In genomic region chr1:20134995-20135394, GRCh38 we compare ENCODE assay signal across 29 cellular contexts. TPM values are rescaled to one million over a fixed set of nuclear protein-coding genes. Genes with fewer than 3 reads are reported as not detected.
A peak's percentile ranks its signal among the peaks of the same experiment; 100 is the strongest.
DNase-seq lines count a peak whose midpoint lies in the region; ATAC-seq, FAIRE-seq and TF ChIP-seq lines count a peak whose summit lies in the region.
"Had no signal": no experiment of that assay in that cellular context is flagged by ENCODE, and none has a peak within 500 bp of the region (broad histone marks: within the 10 kb centered on the region; RNA-seq: fewer than 3 reads in every experiment).

No MANE protein-coding gene starts in this region.

- H2BK20ac ChIP-seq in IMR-90 (ENCODE audit: low read depth, low read length) = no peak overlapping the region

- H3K79me2 ChIP-seq in K562 (ENCODE audit: control insufficient read depth, insufficient read depth, low read length) = no peaks in the 10 kb centered on the region

- no peak overlapping the region for H3K56ac ChIP-seq in IMR-90 (ENCODE audit: extremely low read depth, insufficient read depth, low read length)

- no peak overlapping the region for H3K9ac ChIP-seq in IMR-90 (ENCODE audit: low read depth, low read length)
- H3K9ac ChIP-seq in K562 (ENCODE audit: insufficient read depth in 1 of 2, low read depth in 2 of 2, low read length in 2 of 2) = no peak overlapping the region
- H3K9ac ChIP-seq in kidney (ENCODE audit: low read length in 2 of 2) = no peak overlapping the region
- H3K9ac ChIP-seq: BLaER1 had no signal

- WGBS in IMR-90 (ENCODE audit: extremely low coverage in 2 of 2, insufficient read length in 1 of 2), 2 experiments = no CpG with 5 or more reads among the region's 3 CpGs
- 2% methylated on average over 3 of the region's 3 CpGs for WGBS in K562 (ENCODE audit: insufficient coverage, low coverage, missing lambda C conversion rate)

- H3K36me3 ChIP-seq in IMR-90 (ENCODE audit: control insufficient read depth, insufficient read depth, low read length) (no peaks in the 10 kb centered on the region), K562 (ENCODE audit: control insufficient read depth, insufficient read depth, low read length) (no peaks in the 10 kb centered on the region), kidney (ENCODE audit: control insufficient read depth in 1 of 2, insufficient read depth in 2 of 2, low read length in 2 of 2) (no peaks in the 10 kb centered on the region)
- H3K36me3 ChIP-seq: BE2C, BLaER1 had no signal

- H2BK120ac ChIP-seq in IMR-90 (ENCODE audit: low read depth, low read length) = no peak overlapping the region

- no peak for TF ChIP-seq POLR2A in IMR-90 (IDR thresholded peaks at IDR 0.05; ENCODE audit: low read depth, low read length)
- TF ChIP-seq POLR2A in K562 (conservative IDR thresholded peaks at IDR 0.05) = no peak

- H3K4ac ChIP-seq in IMR-90 (ENCODE audit: low read depth, low read length) = no peak overlapping the region

- CTCF ChIA-PET in IMR-90 (lab: Yijun Ruan, JAX) = no interaction called here
- CTCF ChIA-PET in K562 (lab: Yijun Ruan, JAX; ENCODE audit: low intra/inter-chr PET ratio) = no interaction called here

- in situ Hi-C loops in IMR-90 (cut with MboI; ENCODE audit: low sequenced_read_pairs) = no loop called here
- in situ Hi-C loops in K562 (cut with MboI) = no loop called here

- no peak for TF ChIP-seq EP300 in K562 (IDR thresholded peaks at IDR 0.05; ENCODE audit: low read length)

- TF ChIP-seq CTCF in IMR-90 (conservative IDR thresholded peaks at IDR 0.05; ENCODE audit: low read depth, low read length) (no peak), K562 (IDR thresholded peaks at IDR 0.05 in 2 of 3, conservative IDR thresholded peaks at IDR 0.05 in 1 of 3; ENCODE audit: insufficient read depth in 2 of 3, low read depth in 1 of 3, low read length in 3 of 3) (no peak), kidney (IDR thresholded peaks at IDR 0.05; ENCODE audit: borderline replicate concordance, extremely low read depth, insufficient read depth) (no peak)

- H3K27ac ChIP-seq in IMR-90 (ENCODE audit: insufficient read depth, low read length) (no peak overlapping the region), K562 (ENCODE audit: extremely low read depth, low read depth, low read length) (no peak overlapping the region), kidney (ENCODE audit: low read depth in 2 of 2, low read length in 2 of 2) (no peak overlapping the region)
- H3K27ac ChIP-seq: BLaER1 had no signal

- no peaks in the 10 kb centered on the region for H3K4me1 ChIP-seq in IMR-90 (ENCODE audit: control insufficient read depth, insufficient read depth, low read length)
- H3K4me1 ChIP-seq in K562 (replicated peaks in 1 of 2; ENCODE audit: control insufficient read depth in 2 of 2, insufficient read depth in 2 of 2, low read length in 2 of 2) = no peaks in the 10 kb centered on the region
- H3K4me1 ChIP-seq in kidney (ENCODE audit: control insufficient read depth in 1 of 2, insufficient read depth in 1 of 2, low read depth in 1 of 2, low read length in 2 of 2) = no peaks in the 10 kb centered on the region
- H3K4me1 ChIP-seq: BE2C had no signal

- H2AFZ ChIP-seq in IMR-90 (replicated peaks; ENCODE audit: low read length, poor library complexity) (no peak overlapping the region), K562 (ENCODE audit: low read depth, low read length) (no peak overlapping the region)

- H3K27me3 ChIP-seq in IMR-90 (ENCODE audit: control insufficient read depth, insufficient read depth, low read length) (peaks cover 1% of the 10 kb centered on the region; the same call in 1 of the 2 replicates), K562 (ENCODE audit: control insufficient read depth in 2 of 2, insufficient read depth in 2 of 2, low read length in 2 of 2) (peaks cover 0 to 30% of the 10 kb centered on the region in 2 experiments; a peak in 2 of 5 replicates)
- H3K27me3 ChIP-seq: BE2C, BLaER1 had no signal

- FAIRE-seq in K562 (lab: Jason Lieb, UNC) (no peak), kidney (lab: Jason Lieb, UNC) (peak; percentile 23)
- FAIRE-seq: A204.1, GM12891, GM19239 had no signal

- dilution Hi-C loops in IMR-90 (cut with HindIII; ENCODE audit: low sequenced_read_pairs, unreplicated experiment) = no loop called here

- DNase-seq in IMR-90 (no peak), K562 (ENCODE audit: extremely low read depth in 1 of 4, low spot score in 3 of 4) (no peak), kidney (no peak), HT-29 (ENCODE audit: low spot score) (no peak)
- DNase-seq: 8988T; ACHN; BE2C; C1 segment of cervical spinal cord; CD4-positive, alpha-beta memory T cell; CD4-positive, CD25-positive, alpha-beta regulatory T cell; CD8-positive, alpha-beta memory T cell; COR-L47; DMS 273 treated with DMSO at 0.1 percent for 48 hours; DMS153; DMS53; DMS79; DND-41; EL; GDM1 had no signal

- POLR2A ChIA-PET in IMR-90 (lab: Charles Lee; ENCODE audit: unreplicated experiment) (no interaction called here), K562 (lab: Yijun Ruan, JAX) (no interaction called here)

- no peak overlapping the region for H3K18ac ChIP-seq in IMR-90 (ENCODE audit: low read depth, low read length)

- TF ChIP-seq RAD21 in IMR-90 (IDR thresholded peaks at IDR 0.05; ENCODE audit: low read length) (no peak), K562 (CRISPR knock-in tag; conservative IDR thresholded peaks at IDR 0.05 in 1 of 2, IDR thresholded peaks at IDR 0.05 in 1 of 2) (no peak)

- H3K9me3 ChIP-seq in IMR-90 (ENCODE audit: control insufficient read depth, insufficient read depth, low read length) (no peaks in the 10 kb centered on the region), K562 (replicated peaks; ENCODE audit: control insufficient read depth, insufficient read depth, low read depth, low read length) (no peaks in the 10 kb centered on the region), kidney (ENCODE audit: control insufficient read depth in 1 of 2, low read length in 2 of 2) (peaks cover 0 to under 1% of the 10 kb centered on the region in 2 donors)
- H3K9me3 ChIP-seq: BE2C had no signal

- no peak overlapping the region for H4K5ac ChIP-seq in IMR-90 (ENCODE audit: low read depth, low read length)

- H3K79me1 ChIP-seq in IMR-90 (ENCODE audit: low read depth in 1 of 2, low read length in 2 of 2) = no peaks in the 10 kb centered on the region

- no peak overlapping the region for H3K23ac ChIP-seq in IMR-90 (ENCODE audit: low read depth, low read length)

- intact Hi-C loops in IMR-90 (cut with micrococcal nuclease) = no loop called here
- intact Hi-C loops in K562 (cut with micrococcal nuclease) = no loop called here
- intact Hi-C loops in kidney (cut with DNase I) = no loop called here

- H4K20me1 ChIP-seq in IMR-90 (ENCODE audit: insufficient read depth, low read length) (no peaks in the 10 kb centered on the region), K562 (replicated peaks; ENCODE audit: control insufficient read depth, insufficient read depth, low read length) (no peaks in the 10 kb centered on the region)
- H4K20me1 ChIP-seq: BLaER1 had no signal

- BruUV-seq in IMR-90 (replicated peaks; lab: Mats Ljungman, UMichigan) = no TSS peak
- BruUV-seq in K562 (replicated peaks; lab: Mats Ljungman, UMichigan) = no TSS peak

- no peak overlapping the region for H4K8ac ChIP-seq in IMR-90 (ENCODE audit: low read depth in 2 of 2, low read length in 2 of 2)

- no peak overlapping the region for H3K14ac ChIP-seq in IMR-90 (replicated peaks; ENCODE audit: low read depth, low read length)

- no peak overlapping the region for H2BK5ac ChIP-seq in IMR-90 (ENCODE audit: low read depth, low read length, poor library complexity, severe bottlenecking)

- H3K9me1 ChIP-seq in IMR-90 (ENCODE audit: insufficient read depth, low read length) (no peaks in the 10 kb centered on the region), K562 (ENCODE audit: control insufficient read depth, insufficient read depth, low read length) (no peaks in the 10 kb centered on the region)

- H3K4me3 ChIP-seq in IMR-90 (ENCODE audit: insufficient read depth, low read depth, low read length) = no peak overlapping the region
- no peak overlapping the region for H3K4me3 ChIP-seq in K562
- H3K4me3 ChIP-seq in kidney (ENCODE audit: low read length in 2 of 2) = no peak overlapping the region
- H3K4me3 ChIP-seq: BLaER1 had no signal

- H3K4me2 ChIP-seq in IMR-90 (ENCODE audit: low read depth, low read length) (no peak overlapping the region), K562 (ENCODE audit: insufficient read depth, low read length) (no peak overlapping the region)
- H3K4me2 ChIP-seq: BLaER1 had no signal

- no peak overlapping the region for H4K91ac ChIP-seq in IMR-90 (ENCODE audit: insufficient read depth, low read depth, low read length)

- no peak overlapping the region for H2BK15ac ChIP-seq in IMR-90 (ENCODE audit: low read depth, low read length)

- ATAC-seq in IMR-90 (ENCODE audit: low read depth) (no peak), K562 (no peak), GM21529 (IDR thresholded peaks at IDR 0.05; ENCODE audit: unreplicated experiment) (no peak)

- no peak overlapping the region for H2AK9ac ChIP-seq in IMR-90 (replicated peaks; ENCODE audit: low read depth, low read length, poor library complexity)

- no peak overlapping the region for H2AK5ac ChIP-seq in IMR-90 (ENCODE audit: low read depth, low read length)

RNA-seq across cellular contexts. Expression of gene PLA2G2F, which starts 4.1 kb away (rescaled TPM):
- total RNA-seq in IMR-90 (2012; rRNA removed) (not detected in 2 replicates), K562 (2014; rRNA removed) (not detected in 2 replicates), K562 (2014; rRNA removed; fragmentation: Illumina TruSeq; extraction: Trizol) (not detected in 2 replicates), K562 (2015; rRNA removed; fragmentation: Illumina TruSeq; extraction: Trizol) (not detected in 2 replicates), K562 (2021) (not detected in 2 replicates), kidney (not detected)
- polyA plus RNA-seq in IMR-90 (2012; rRNA removed) (not detected in 2 replicates), K562 (2011; rRNA removed) (not detected in 2 replicates), K562 (2014; fragmentation: Illumina TruSeq; extraction: Trizol) (not detected in 2 replicates), K562 (2014; fragmentation: Nextera tagmentation; extraction: Ambion mirVana) (not detected), K562 (2014; rRNA removed) (not detected in 2 replicates), kidney (ENCODE audit: insufficient read depth, low read depth, low replicate concordance) (not detected)
- polyA plus RNA-seq in IMR-90 (2012; cell fraction: cytosol; rRNA removed) = not detected in 2 replicates
- polyA plus RNA-seq in IMR-90 (2012; cell fraction: nucleus; rRNA removed; ENCODE audit: low replicate concordance) = not detected in 2 replicates
- total RNA-seq in K562 (2011; cell fraction: chromatin; rRNA removed; ENCODE audit: low replicate concordance) = not detected in 2 replicates
- total RNA-seq in K562 (2011; cell fraction: nucleolus; rRNA removed) = not detected in 2 replicates
- total RNA-seq in K562 (2011; cell fraction: nucleoplasm; rRNA removed) = not detected in 2 replicates
- polyA plus RNA-seq in K562 (2011; cell fraction: cytosol; rRNA removed) = not detected in 2 replicates
- not detected in 2 replicates for polyA plus RNA-seq in K562 (2011; cell fraction: nucleus; rRNA removed)
- polyA plus RNA-seq in K562 (2012) = 0.08 TPM in 1 of 2 replicates, not detected in the other
- not detected in 2 replicates for polyA minus RNA-seq in K562 (2011; rRNA and poly(A)+ RNA removed)
- not detected in 2 replicates for polyA minus RNA-seq in K562 (2011; cell fraction: cytosol; rRNA and poly(A)+ RNA removed)
- not detected in 2 replicates for polyA minus RNA-seq in K562 (2011; cell fraction: nucleus; rRNA and poly(A)+ RNA removed)
- 0.41 and 1.7 TPM in 2 replicates for total RNA-seq in HT-29 (2014; rRNA removed; shearing (Covaris generic))
- total RNA-seq: A673; CD4-positive, alpha-beta memory T cell; CD4-positive, CD25-positive, alpha-beta regulatory T cell; CD8-positive, alpha-beta memory T cell; Daoy; G401 had no signal
- polyA plus RNA-seq: AG04450; CD14-positive monocyte; CD4-positive, alpha-beta memory T cell; CD4-positive, CD25-positive, alpha-beta regulatory T cell; CD8-positive, alpha-beta memory T cell had no signal

RNA-seq across cellular contexts. Expression of gene PLA2G2D, which starts 15.7 kb away (rescaled TPM):
- total RNA-seq in IMR-90 (2012; rRNA removed) (not detected in 2 replicates), K562 (2014; rRNA removed) (not detected in 2 replicates), K562 (2014; rRNA removed; fragmentation: Illumina TruSeq; extraction: Trizol) (not detected in 2 replicates), K562 (2015; rRNA removed; fragmentation: Illumina TruSeq; extraction: Trizol) (not detected in 2 replicates), K562 (2021) (not detected in 2 replicates), kidney (1.1 TPM)
- polyA plus RNA-seq in IMR-90 (2012; rRNA removed) (not detected in 2 replicates), K562 (2011; rRNA removed) (not detected in 2 replicates), K562 (2014; fragmentation: Illumina TruSeq; extraction: Trizol) (not detected in 2 replicates), K562 (2014; fragmentation: Nextera tagmentation; extraction: Ambion mirVana) (not detected), K562 (2014; rRNA removed) (not detected in 2 replicates), kidney (ENCODE audit: insufficient read depth, low read depth, low replicate concordance) (not detected)
- polyA plus RNA-seq in IMR-90 (2012; cell fraction: cytosol; rRNA removed) = not detected in 2 replicates
- not detected in 2 replicates for polyA plus RNA-seq in IMR-90 (2012; cell fraction: nucleus; rRNA removed; ENCODE audit: low replicate concordance)
- total RNA-seq in K562 (2011; cell fraction: chromatin; rRNA removed; ENCODE audit: low replicate concordance) = not detected in 2 replicates
- total RNA-seq in K562 (2011; cell fraction: nucleolus; rRNA removed) = not detected in 2 replicates
- not detected in 2 replicates for total RNA-seq in K562 (2011; cell fraction: nucleoplasm; rRNA removed)
- not detected in 2 replicates for polyA plus RNA-seq in K562 (2011; cell fraction: cytosol; rRNA removed)
- not detected in 2 replicates for polyA plus RNA-seq in K562 (2011; cell fraction: nucleus; rRNA removed)
- polyA plus RNA-seq in K562 (2012) = 0.03 and 0.07 TPM in 2 replicates
- not detected in 2 replicates for polyA minus RNA-seq in K562 (2011; rRNA and poly(A)+ RNA removed)
- polyA minus RNA-seq in K562 (2011; cell fraction: cytosol; rRNA and poly(A)+ RNA removed) = not detected in 2 replicates
- not detected in 2 replicates for polyA minus RNA-seq in K562 (2011; cell fraction: nucleus; rRNA and poly(A)+ RNA removed)
- not detected in 2 replicates for total RNA-seq in HT-29 (2014; rRNA removed; shearing (Covaris generic))
- total RNA-seq: A673; CD4-positive, alpha-beta memory T cell; CD4-positive, CD25-positive, alpha-beta regulatory T cell; CD8-positive, alpha-beta memory T cell; Daoy; G401 had no signal
- polyA plus RNA-seq: AG04450; CD4-positive, CD25-positive, alpha-beta regulatory T cell; CD8-positive, alpha-beta memory T cell had no signal

RNA-seq across cellular contexts. Expression of gene UBXN10, which starts 50.9 kb away (rescaled TPM):
- total RNA-seq in IMR-90 (2012; rRNA removed) (not detected in 2 replicates), K562 (2014; rRNA removed) (11.3 and 12.4 TPM in 2 replicates), K562 (2014; rRNA removed; fragmentation: Illumina TruSeq; extraction: Trizol) (15.8 and 18.7 TPM in 2 replicates), K562 (2015; rRNA removed; fragmentation: Illumina TruSeq; extraction: Trizol) (12.5 and 13.7 TPM in 2 replicates), K562 (2021) (13.1 and 16.2 TPM in 2 replicates), kidney (12.6 TPM)
- polyA plus RNA-seq in IMR-90 (2012; rRNA removed) (not detected in 2 replicates), K562 (2011; rRNA removed) (4.8 and 10.7 TPM in 2 replicates), K562 (2014; fragmentation: Illumina TruSeq; extraction: Trizol) (17.7 and 18.7 TPM in 2 replicates), K562 (2014; fragmentation: Nextera tagmentation; extraction: Ambion mirVana) (10 to 100 TPM; 12.3 to 13.6 TPM), K562 (2014; rRNA removed) (10.8 and 11.9 TPM in 2 replicates), kidney (ENCODE audit: insufficient read depth, low read depth, low replicate concordance) (2.3 TPM)
- polyA plus RNA-seq in IMR-90 (2012; cell fraction: cytosol; rRNA removed) = not detected in 2 replicates
- polyA plus RNA-seq in IMR-90 (2012; cell fraction: nucleus; rRNA removed; ENCODE audit: low replicate concordance) = not detected in 2 replicates
- total RNA-seq in K562 (2011; cell fraction: chromatin; rRNA removed; ENCODE audit: low replicate concordance) = 10.5 and 11.6 TPM in 2 replicates
- 7.2 and 9.2 TPM in 2 replicates for total RNA-seq in K562 (2011; cell fraction: nucleolus; rRNA removed)
- total RNA-seq in K562 (2011; cell fraction: nucleoplasm; rRNA removed) = 8.0 and 8.2 TPM in 2 replicates
- polyA plus RNA-seq in K562 (2011; cell fraction: cytosol; rRNA removed) = 4.4 and 8.8 TPM in 2 replicates
- 5.2 and 10.7 TPM in 2 replicates for polyA plus RNA-seq in K562 (2011; cell fraction: nucleus; rRNA removed)
- polyA plus RNA-seq in K562 (2012) = 16.6 and 26.2 TPM in 2 replicates
- 7.4 and 13.2 TPM in 2 replicates for polyA minus RNA-seq in K562 (2011; rRNA and poly(A)+ RNA removed)
- polyA minus RNA-seq in K562 (2011; cell fraction: cytosol; rRNA and poly(A)+ RNA removed) = 1.0 and 4.5 TPM in 2 replicates
- 7.7 and 9.2 TPM in 2 replicates for polyA minus RNA-seq in K562 (2011; cell fraction: nucleus; rRNA and poly(A)+ RNA removed)
- total RNA-seq in HT-29 (2014; rRNA removed; shearing (Covaris generic)) = 3.1 and 3.2 TPM in 2 replicates
- total RNA-seq: A673 had no signal
- polyA plus RNA-seq: AG04450 had no signal

RNA-seq across cellular contexts. Expression of gene PLA2G2C, which starts 51.3 kb away (rescaled TPM):
- total RNA-seq in IMR-90 (2012; rRNA removed) (not detected in 2 replicates), K562 (2014; rRNA removed) (0.08 and 0.18 TPM in 2 replicates), K562 (2014; rRNA removed; fragmentation: Illumina TruSeq; extraction: Trizol) (0.06 and 0.15 TPM in 2 replicates), K562 (2015; rRNA removed; fragmentation: Illumina TruSeq; extraction: Trizol) (0.14 and 0.19 TPM in 2 replicates), K562 (2021) (0.13 and 0.29 TPM in 2 replicates), kidney (0.31 TPM)
- polyA plus RNA-seq in IMR-90 (2012; rRNA removed) (not detected in 2 replicates), K562 (2011; rRNA removed) (0.15 and 0.26 TPM in 2 replicates), K562 (2014; fragmentation: Illumina TruSeq; extraction: Trizol) (0.14 and 0.49 TPM in 2 replicates), K562 (2014; fragmentation: Nextera tagmentation; extraction: Ambion mirVana) (under 1 TPM; 0.21 to 0.48 TPM), K562 (2014; rRNA removed) (0.21 and 0.32 TPM in 2 replicates), kidney (ENCODE audit: insufficient read depth, low read depth, low replicate concordance) (not detected)
- polyA plus RNA-seq in IMR-90 (2012; cell fraction: cytosol; rRNA removed) = not detected in 2 replicates
- polyA plus RNA-seq in IMR-90 (2012; cell fraction: nucleus; rRNA removed; ENCODE audit: low replicate concordance) = not detected in 2 replicates
- total RNA-seq in K562 (2011; cell fraction: chromatin; rRNA removed; ENCODE audit: low replicate concordance) = 0.70 and 0.72 TPM in 2 replicates
- 0.50 and 0.53 TPM in 2 replicates for total RNA-seq in K562 (2011; cell fraction: nucleolus; rRNA removed)
- 0.95 and 1.5 TPM in 2 replicates for total RNA-seq in K562 (2011; cell fraction: nucleoplasm; rRNA removed)
- polyA plus RNA-seq in K562 (2011; cell fraction: cytosol; rRNA removed) = 0.12 and 0.98 TPM in 2 replicates
- 0.18 and 0.41 TPM in 2 replicates for polyA plus RNA-seq in K562 (2011; cell fraction: nucleus; rRNA removed)
- polyA plus RNA-seq in K562 (2012) = 0.35 and 1.8 TPM in 2 replicates
- polyA minus RNA-seq in K562 (2011; rRNA and poly(A)+ RNA removed) = 0.27 and 0.32 TPM in 2 replicates
- not detected in 2 replicates for polyA minus RNA-seq in K562 (2011; cell fraction: cytosol; rRNA and poly(A)+ RNA removed)
- polyA minus RNA-seq in K562 (2011; cell fraction: nucleus; rRNA and poly(A)+ RNA removed) = 0.11 and 0.13 TPM in 2 replicates
- not detected in 2 replicates for total RNA-seq in HT-29 (2014; rRNA removed; shearing (Covaris generic))
- total RNA-seq: A673; CD4-positive, alpha-beta memory T cell; CD4-positive, CD25-positive, alpha-beta regulatory T cell; CD8-positive, alpha-beta memory T cell; Daoy; G401 had no signal
- polyA plus RNA-seq: AG04450; CD4-positive, alpha-beta memory T cell; CD4-positive, CD25-positive, alpha-beta regulatory T cell; CD8-positive, alpha-beta memory T cell had no signal
